Comparison of ENCODE assay signal across 1 cellular context in genomic region chr4:13908455-13908854, GRCh38.
TF ChIP-seq lines count a peak whose summit lies in the region.

No MANE protein-coding gene starts in this region.

TF ChIP-seq in IMR-90, 13 proteins besides CTCF, POLR2A, EP300 and RAD21:
- TF ChIP-seq MAZ (IDR thresholded peaks at IDR 0.05; ENCODE audit: borderline replicate concordance, low read depth, low read length) (no peak), ELK1 (IDR thresholded peaks at IDR 0.05; ENCODE audit: borderline replicate concordance, low read depth, low read length) (no peak), CHD1 (IDR thresholded peaks at IDR 0.05; ENCODE audit: low read depth, low read length) (no peak), SMC3 (IDR thresholded peaks at IDR 0.05; ENCODE audit: low read depth, low read length) (no peak), FOS (IDR thresholded peaks at IDR 0.05; ENCODE audit: low read depth, low read length) (no peak), BHLHE40 (IDR thresholded peaks at IDR 0.05; ENCODE audit: low read depth, low read length) (no peak), MXI1 (IDR thresholded peaks at IDR 0.05; ENCODE audit: borderline replicate concordance, low read depth, low read length) (no peak), USF2 (IDR thresholded peaks at IDR 0.05; ENCODE audit: low read depth, low read length) (no peak), MAFK (IDR thresholded peaks at IDR 0.05; ENCODE audit: low read depth, low read length) (no peak)
